Comparison of ENCODE assay signal across 8 cellular contexts in genomic region chr7:48089415-48089975, GRCh38. TPM values are rescaled to one million over a fixed set of nuclear protein-coding genes. Genes with fewer than 3 reads are reported as not detected.
A peak's percentile ranks its signal among the peaks of the same experiment; 100 is the strongest.
DNase-seq lines count a peak whose midpoint lies in the region; ATAC-seq and TF ChIP-seq lines count a peak whose summit lies in the region.

No MANE protein-coding gene starts in this region.

- ATAC-seq in GM21825 (IDR thresholded peaks at IDR 0.05; ENCODE audit: unreplicated experiment) = peak; percentile 1
- peak; percentile 39 for ATAC-seq in aorta (ENCODE audit: low FRiP score)
- ATAC-seq in GM18520 (IDR thresholded peaks at IDR 0.05; ENCODE audit: unreplicated experiment) = no peak

- H3K27me3 ChIP-seq in MG63 (no peaks in the 10 kb centered on the region), neuron (ENCODE audit: insufficient read depth, low read length) (no peaks in the 10 kb centered on the region), aorta (ENCODE audit: control insufficient read depth in 1 of 2, insufficient read depth in 2 of 2, low read length in 1 of 2) (no peaks in the 10 kb centered on the region)

- H3K27ac ChIP-seq in aorta (ENCODE audit: low read depth in 1 of 2, low read length in 2 of 2) = peak overlapping the region in 1 of 2 donors; percentile 68

- DNase-seq in DMS79 treated with DMSO at 0.1 percent for 48 hours (lab: John Stamatoyannopoulos, UW) (peak; percentile 42), MG63 (no peak), fibroblast of mammary gland (ENCODE audit: low read depth) (no peak), aorta (peak in 1 of 2 donors; percentile 85)
- peak; percentile 70 for DNase-seq in activated CD8-positive, alpha-beta memory T cell treated with anti-CD3 and anti-CD28 coated beads, Interleukin-2, amount 50 U/mL, for 4 hours

- H3K4me3 ChIP-seq in MG63 = peak overlapping the region; percentile 51
- H3K4me3 ChIP-seq in fibroblast of mammary gland (ENCODE audit: control insufficient read depth, low read depth, low read length) = peak overlapping the region; percentile 79
- H3K4me3 ChIP-seq in neuron (ENCODE audit: low read length) = peak overlapping the region; percentile 87
- H3K4me3 ChIP-seq in aorta (ENCODE audit: low read length in 2 of 2) = peak overlapping the region; percentile 16 to 57

- H3K36me3 ChIP-seq in MG63 (no peaks in the 10 kb centered on the region), neuron (ENCODE audit: insufficient read depth, low read length) (peaks cover 19% of the 10 kb centered on the region), aorta (ENCODE audit: control insufficient read depth in 1 of 2, insufficient read depth in 2 of 2, low read length in 1 of 2) (no peaks in the 10 kb centered on the region)

- intact Hi-C loops in aorta (cut with DNase I) = loop anchor here in 1 of 2 donors (5.0 kb wide), 1 partner anchor 52 kb away; the partner anchor contains the start of gene C7orf57

- no peak for TF ChIP-seq CTCF in fibroblast of mammary gland (conservative IDR thresholded peaks at IDR 0.05; ENCODE audit: control insufficient read depth, insufficient read depth, low read depth, low read length)

- WGBS in aorta, 2 donors = 3 to 4% methylated on average over 39 to 53 of the region's 53 CpGs

- H3K4me1 ChIP-seq in neuron (ENCODE audit: insufficient read depth, low read length) (peaks cover 33% of the 10 kb centered on the region), aorta (ENCODE audit: control insufficient read depth in 1 of 2, insufficient read depth in 2 of 2, low read length in 2 of 2) (peaks cover 0 to 1% of the 10 kb centered on the region in 2 donors)

- H3K9me3 ChIP-seq in MG63 = no peaks in the 10 kb centered on the region
- H3K9me3 ChIP-seq in neuron (ENCODE audit: low read length) = no peaks in the 10 kb centered on the region
- no peaks in the 10 kb centered on the region for H3K9me3 ChIP-seq in aorta (ENCODE audit: control insufficient read depth, low read length)

- H2AFZ ChIP-seq in neuron (ENCODE audit: low read depth, low read length) = peak overlapping the region; percentile 96

RNA-seq across cellular contexts. Expression of gene UPP1, which starts 0.4 kb away (rescaled TPM):
- 4.9 and 6.2 TPM in 2 replicates for total RNA-seq in MG63 (2014; rRNA removed; shearing (Covaris generic); ENCODE audit: low replicate concordance)
- 10 to 100 TPM; 30.4 to 34.9 TPM for total RNA-seq in aorta
- polyA plus RNA-seq in aorta = 10 to 100 TPM; 34.1 to 63.0 TPM

RNA-seq across cellular contexts. Expression of gene C7orf57, which starts 54.2 kb away (rescaled TPM):
- 0.23 TPM in 1 of 2 replicates, not detected in the other for total RNA-seq in MG63 (2014; rRNA removed; shearing (Covaris generic); ENCODE audit: low replicate concordance)
- not detected for total RNA-seq in aorta
- not detected for polyA plus RNA-seq in aorta

Comparison
In these comparisons a context has a peak if more than half of its experiments do, and no peak if none do; other contexts are left out.
1. DNase-seq: peak in DMS79 treated with DMSO at 0.1 percent for 48 hours (single experiment) and activated CD8-positive, alpha-beta memory T cell treated with anti-CD3 and anti-CD28 coated beads, Interleukin-2, amount 50 U/mL, for 4 hours (single experiment); none in MG63 (single experiment) and fibroblast of mammary gland (single experiment).
2. H3K4me3 ChIP-seq: peak in every context shown above with its lines; median percentile 87 in neuron; 79 in fibroblast of mammary gland; 51 in MG63; 36 in aorta.